In the genomic region with DNA sequence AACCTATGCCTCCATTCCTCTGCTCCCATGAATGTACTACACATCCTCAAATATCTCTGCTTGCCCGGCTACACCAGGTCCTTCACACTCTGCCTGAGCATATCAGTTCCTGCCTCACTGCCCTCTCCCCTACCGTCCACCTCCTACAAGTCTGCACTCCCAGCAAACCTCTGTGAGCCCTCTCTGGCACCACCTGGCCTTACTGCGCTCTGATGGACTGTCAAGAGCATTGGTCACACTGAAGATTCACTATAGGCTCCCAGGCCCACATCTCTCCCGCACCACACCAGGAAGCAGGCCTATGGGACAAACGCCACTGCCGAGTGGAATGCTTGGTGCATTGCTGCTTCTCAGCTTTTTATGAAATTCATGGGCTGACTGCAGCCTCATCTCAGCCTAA, we compare ENCODE assay signal across 22 cellular contexts. TPM values are rescaled to one million over a fixed set of nuclear protein-coding genes. Genes with fewer than 3 reads are reported as not detected.
A peak's percentile ranks its signal among the peaks of the same experiment; 100 is the strongest.
DNase-seq lines count a peak whose midpoint lies in the region; ATAC-seq and TF ChIP-seq lines count a peak whose summit lies in the region.
"Had no signal": no experiment of that assay in that cellular context is flagged by ENCODE, and none has a peak within 500 bp of the region (broad histone marks: within the 10 kb centered on the region; RNA-seq: fewer than 3 reads in every experiment).

No MANE protein-coding gene starts in this region.

- H3K4me3 ChIP-seq in CD8-positive, alpha-beta memory T cell (ENCODE audit: low read length), result no peak overlapping the region
- H3K4me3 ChIP-seq in endodermal cell (ENCODE audit: low read length) (no peak overlapping the region), parathyroid adenoma (ENCODE audit: low read depth, low read length) (no peak overlapping the region), foreskin fibroblast (ENCODE audit: low read depth in 1 of 2, low read length in 2 of 2) (no peak overlapping the region)
- H3K4me3 ChIP-seq: body of pancreas, colonic mucosa, mucosa of descending colon, right atrium auricular region had no signal

- POLR2A ChIA-PET in activated CD4-positive, alpha-beta T cell treated with anti-CD3 and anti-CD28 coated beads, Interleukin-2, amount 10 ng/mL, durations not matched to agents 7 days and 5 days (lab: Charles Lee), result no interaction called here
- POLR2A ChIA-PET in CD8-positive, alpha-beta memory T cell (lab: Charles Lee), result no interaction called here

- no peaks in the 10 kb centered on the region for H3K9me3 ChIP-seq in CD8-positive, alpha-beta memory T cell (ENCODE audit: low read length)
- H3K9me3 ChIP-seq in endodermal cell (ENCODE audit: control insufficient read depth, low read length), result no peaks in the 10 kb centered on the region
- H3K9me3 ChIP-seq in parathyroid adenoma (ENCODE audit: control insufficient read depth, low read length), result no peaks in the 10 kb centered on the region
- H3K9me3 ChIP-seq: body of pancreas, colonic mucosa, mucosa of descending colon, right atrium auricular region had no signal

- H3K4me1 ChIP-seq in CD8-positive, alpha-beta memory T cell (ENCODE audit: insufficient read depth, low read length), result no peaks in the 10 kb centered on the region
- H3K4me1 ChIP-seq in endodermal cell (ENCODE audit: control insufficient read depth, insufficient read depth, low read length) (no peaks in the 10 kb centered on the region), parathyroid adenoma (peaks cover 50% of the 10 kb centered on the region)

- no peak for DNase-seq in activated CD4-positive, alpha-beta T cell treated with anti-CD3 and anti-CD28 coated beads, Interleukin-2, amount 10 ng/mL, durations not matched to agents 7 days and 5 days
- DNase-seq in activated CD4-positive, alpha-beta T cell treated with anti-CD3 and anti-CD28 coated beads, Interleukin-2, amount 50 U/mL, for 48 hours, result no peak
- DNase-seq in CD8-positive, alpha-beta memory T cell, result no peak
- DNase-seq in endodermal cell (no peak), NCI-H82 treated with DMSO at 0.1 percent for 48 hours (lab: John Stamatoyannopoulos, UW; ENCODE audit: unreplicated experiment) (no peak), foreskin fibroblast (no peak)
- DNase-seq: body of pancreas; C1 segment of cervical spinal cord; colonic mucosa; DMS153; GF-D8; KBM-7; MV-4-11; NCI-H1694; NCI-H748 treated with DMSO at 0.1 percent for 48 hours; occipital lobe; stimulated activated CD4-positive, alpha-beta T cell treated with anti-CD3 and anti-CD28 coated beads, Interleukin-12 subunit alpha, Interleukin-12 subunit beta, amount 100 ng/mL, for 4 hours had no signal

- H3K4me3 Mint-ChIP-seq in activated CD4-positive, alpha-beta T cell treated with anti-CD3 and anti-CD28 coated beads, Interleukin-2, amount 10 ng/mL, durations not matched to agents 7 days and 5 days, result no peak overlapping the region
- H3K4me3 Mint-ChIP-seq in CD8-positive, alpha-beta memory T cell, result peak overlapping the region in 1 of 7 donors; percentile 2
- H3K4me3 Mint-ChIP-seq in endodermal cell, result no peak overlapping the region

- H3K4me2 ChIP-seq in parathyroid adenoma (ENCODE audit: low read length), result no peak overlapping the region

- TF ChIP-seq CTCF in endodermal cell (conservative IDR thresholded peaks at IDR 0.05), result no peak
- no peak for TF ChIP-seq CTCF in parathyroid adenoma (IDR thresholded peaks at IDR 0.05)
- TF ChIP-seq CTCF in foreskin fibroblast (IDR thresholded peaks at IDR 0.05; ENCODE audit: low read depth, low read length), result no peak

- H3K9me3 Mint-ChIP-seq in activated CD4-positive, alpha-beta T cell treated with anti-CD3 and anti-CD28 coated beads, Interleukin-2, amount 10 ng/mL, durations not matched to agents 7 days and 5 days, result no peaks in the 10 kb centered on the region
- no peaks in the 10 kb centered on the region for H3K9me3 Mint-ChIP-seq in CD8-positive, alpha-beta memory T cell
- H3K9me3 Mint-ChIP-seq in endodermal cell, result no peaks in the 10 kb centered on the region

- H3K4me1 Mint-ChIP-seq in activated CD4-positive, alpha-beta T cell treated with anti-CD3 and anti-CD28 coated beads, Interleukin-2, amount 10 ng/mL, durations not matched to agents 7 days and 5 days, result peaks cover 24% of the 10 kb centered on the region
- peaks cover 6 to 11% (median 6%) of the 10 kb centered on the region in 3 donors for H3K4me1 Mint-ChIP-seq in CD8-positive, alpha-beta memory T cell
- no peaks in the 10 kb centered on the region for H3K4me1 Mint-ChIP-seq in endodermal cell

- no peaks in the 10 kb centered on the region for H3K27me3 ChIP-seq in CD8-positive, alpha-beta memory T cell (ENCODE audit: insufficient read depth, low read length, poor library complexity, severe bottlenecking)
- H3K27me3 ChIP-seq in endodermal cell (ENCODE audit: control insufficient read depth, insufficient read depth, low read length, poor library complexity, severe bottlenecking) (no peaks in the 10 kb centered on the region), parathyroid adenoma (ENCODE audit: control insufficient read depth, insufficient read depth, low read length) (no peaks in the 10 kb centered on the region)
- H3K27me3 ChIP-seq: body of pancreas, colonic mucosa, right atrium auricular region had no signal

- H3K9ac ChIP-seq in endodermal cell (ENCODE audit: extremely low read depth, low read length, poor library complexity, severe bottlenecking) (no peak overlapping the region), parathyroid adenoma (no peak overlapping the region)

- peak overlapping the region; percentile 31 for H3K27ac Mint-ChIP-seq in activated CD4-positive, alpha-beta T cell treated with anti-CD3 and anti-CD28 coated beads, Interleukin-2, amount 10 ng/mL, durations not matched to agents 7 days and 5 days
- peak overlapping the region in 6 of 8 donors; percentile 6 to 66 (median 37) for H3K27ac Mint-ChIP-seq in CD8-positive, alpha-beta memory T cell
- peak overlapping the region; percentile 22 for H3K27ac Mint-ChIP-seq in endodermal cell

- no peak overlapping the region for H3K27ac ChIP-seq in CD8-positive, alpha-beta memory T cell (ENCODE audit: low read depth, low read length)
- H3K27ac ChIP-seq in endodermal cell (ENCODE audit: low read depth, low read length) (no peak overlapping the region), parathyroid adenoma (peak overlapping the region; percentile 81)
- H3K27ac ChIP-seq: body of pancreas, colonic mucosa, right atrium auricular region had no signal

- peaks cover 4% of the 10 kb centered on the region for H3K36me3 ChIP-seq in CD8-positive, alpha-beta memory T cell (ENCODE audit: insufficient read depth, low read length)
- H3K36me3 ChIP-seq in endodermal cell (ENCODE audit: control insufficient read depth, insufficient read depth, low read length) (peaks cover 51% of the 10 kb centered on the region), parathyroid adenoma (ENCODE audit: control insufficient read depth, insufficient read depth, low read length) (no peaks in the 10 kb centered on the region)
- H3K36me3 ChIP-seq: right atrium auricular region had no signal

- CTCF ChIA-PET in activated CD4-positive, alpha-beta T cell treated with anti-CD3 and anti-CD28 coated beads, Interleukin-2, amount 10 ng/mL, durations not matched to agents 7 days and 5 days (lab: Charles Lee), result interaction anchor here (1.4 kb wide), 1 partner anchor 11 kb away, joined by 3 read pairs; no protein-coding TSS in a partner anchor
- CTCF ChIA-PET in CD8-positive, alpha-beta memory T cell (lab: Charles Lee), result no interaction called here

- no peaks in the 10 kb centered on the region for H3K27me3 Mint-ChIP-seq in activated CD4-positive, alpha-beta T cell treated with anti-CD3 and anti-CD28 coated beads, Interleukin-2, amount 10 ng/mL, durations not matched to agents 7 days and 5 days
- no peaks in the 10 kb centered on the region for H3K27me3 Mint-ChIP-seq in CD8-positive, alpha-beta memory T cell
- no peaks in the 10 kb centered on the region for H3K27me3 Mint-ChIP-seq in endodermal cell (ENCODE audit: insufficient read depth)

- no peaks in the 10 kb centered on the region for H3K79me2 ChIP-seq in parathyroid adenoma

- H2AFZ ChIP-seq in parathyroid adenoma, result no peak overlapping the region

- ATAC-seq in GM19452 (IDR thresholded peaks at IDR 0.05; ENCODE audit: unreplicated experiment), result no peak
- ATAC-seq: body of pancreas, Right ventricle myocardium inferior had no signal

- WGBS in endodermal cell (ENCODE audit: insufficient coverage in 1 of 2, insufficient read length in 1 of 2), 2 experiments, result 58 to 90% methylated on average over 2 to 6 of the region's 6 CpGs

- H3K36me3 Mint-ChIP-seq in activated CD4-positive, alpha-beta T cell treated with anti-CD3 and anti-CD28 coated beads, Interleukin-2, amount 10 ng/mL, durations not matched to agents 7 days and 5 days (ENCODE audit: low read depth), result peaks cover 25% of the 10 kb centered on the region
- peaks cover 0 to 15% (median 1%) of the 10 kb centered on the region in 3 donors for H3K36me3 Mint-ChIP-seq in CD8-positive, alpha-beta memory T cell
- H3K36me3 Mint-ChIP-seq in endodermal cell (ENCODE audit: low read depth), result peaks cover 50% of the 10 kb centered on the region

RNA-seq across cellular contexts. Expression of gene GINS2, which starts 8.9 kb away (rescaled TPM):
- 10 to 100 TPM; 49.3 to 50.0 TPM for total RNA-seq in activated CD4-positive, alpha-beta T cell treated with anti-CD3 and anti-CD28 coated beads, Interleukin-2, amount 10 ng/mL, durations not matched to agents 7 days and 5 days
- total RNA-seq in CD8-positive, alpha-beta memory T cell, result 10 to 100 TPM; 68.6 to 68.7 TPM
- polyA plus RNA-seq in CD8-positive, alpha-beta memory T cell, result 0.09 TPM
- total RNA-seq in endodermal cell, result 10 to 100 TPM; 32.8 to 42.3 TPM
- polyA plus RNA-seq in endodermal cell (2013, experiment 1 of 2), result 31.2 TPM
- 30.9 TPM for polyA plus RNA-seq in endodermal cell (2013, experiment 2 of 2)
